ENCODE assay signal across 24 cellular contexts in the genomic region with DNA sequence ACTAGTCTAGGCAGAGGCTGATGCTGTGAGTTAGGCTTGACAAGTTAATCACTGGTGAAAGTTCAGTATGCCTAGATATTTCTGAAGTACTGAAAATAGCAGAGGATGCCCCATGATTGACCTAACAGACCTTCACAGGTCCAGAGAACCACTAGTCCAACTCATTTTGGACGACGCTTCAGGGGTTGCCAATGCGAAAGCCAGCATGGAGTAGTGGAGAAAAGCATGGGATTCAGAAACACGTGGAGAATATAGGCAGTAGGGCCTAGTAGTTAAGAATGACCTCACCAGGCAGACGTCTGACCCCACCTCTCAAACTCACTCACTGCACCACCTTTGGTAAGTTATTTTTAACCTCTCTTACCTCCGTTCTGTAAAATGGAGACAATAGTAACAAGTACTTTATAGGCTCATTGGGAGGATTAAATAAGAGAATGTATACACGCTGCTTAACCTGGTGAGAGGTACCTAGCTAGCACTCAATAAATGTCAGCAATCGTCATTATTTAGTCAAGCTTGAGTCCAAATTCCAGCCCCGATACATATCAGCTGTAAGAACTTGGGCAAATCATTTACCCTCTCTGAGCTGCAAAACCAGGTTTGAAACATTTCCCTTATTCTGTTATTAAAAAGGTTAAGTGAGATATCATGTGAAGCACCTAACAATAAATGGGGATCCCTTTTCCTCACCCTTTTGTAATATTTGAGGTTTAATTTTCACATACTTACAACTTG. TPM values are rescaled to one million over a fixed set of nuclear protein-coding genes. Genes with fewer than 3 reads are reported as not detected.
DNase-seq lines count a peak whose midpoint lies in the region; ATAC-seq, FAIRE-seq and TF ChIP-seq lines count a peak whose summit lies in the region.
"Had no signal": no experiment of that assay in that cellular context is flagged by ENCODE, and none has a peak within 500 bp of the region (broad histone marks: within the 10 kb centered on the region; RNA-seq: fewer than 3 reads in every experiment).

No MANE protein-coding gene starts in this region.

- peak overlapping the region; percentile 2 for H3K9ac ChIP-seq in NT2/D1 (ENCODE audit: insufficient read length, low read depth)

- CTCF ChIA-PET in A549 (lab: Yijun Ruan, JAX): interaction anchor here (1.2 to 1.3 kb wide), 2 partner anchors 9 to 11 kb away, joined by 4 to 5 read pairs; no protein-coding TSS in a partner anchor

- peaks cover 67% of the 10 kb centered on the region for H3K4me1 Mint-ChIP-seq in nephron
- peaks cover 1% of the 10 kb centered on the region for H3K4me1 Mint-ChIP-seq in activated T-cell treated with anti-CD3 and anti-CD28 coated beads, Interleukin-2, amount 50 U/mL, for 4 hours (ENCODE audit: low read depth)

- no peak for FAIRE-seq in A549 (lab: Jason Lieb, UNC)
- FAIRE-seq: A204.1, endothelial cell of umbilical vein had no signal

- POLR2A ChIA-PET in A549 (lab: Yijun Ruan, JAX): no interaction called here

- H3K27ac ChIP-seq in A549 (no peak overlapping the region), left ventricle myocardium inferior (replicated peaks) (peak overlapping the region; percentile 75)
- H3K27ac ChIP-seq: psoas muscle had no signal

- TF ChIP-seq CTCF in A549 (IDR thresholded peaks at IDR 0.05) (no peak), left ventricle myocardium inferior (IDR thresholded peaks at IDR 0.05; ENCODE audit: borderline replicate concordance) (no peak), nephron (IDR thresholded peaks at IDR 0.05; ENCODE audit: unreplicated experiment in 3 of 3) (no peak)

- DNase-seq in A549 (ENCODE audit: low read depth in 1 of 2, low spot score in 1 of 2) (no peak), NT2/D1 (ENCODE audit: low read depth, low spot score) (no peak), left ventricle myocardium inferior (no peak)
- DNase-seq in activated T-cell treated with anti-CD3 and anti-CD28 coated beads, Interleukin-2, amount 50 U/mL, for 4 hours: no peak
- DNase-seq in activated CD4-positive, CD25-positive, alpha-beta regulatory T cell (lab: John Stamatoyannopoulos, UW): no peak
- no peak for DNase-seq in activated T-cell treated with anti-CD3 and anti-CD28 coated beads, Interleukin-2, amount 50 U/mL, for 1 hour
- DNase-seq: activated B cell treated with CpG ODN at 0.5 μM for 24 hours; foreskin melanocyte; HFFc6; MG63; naive thymus-derived CD8-positive, alpha-beta T cell; NCI-H187; NCI-H446 treated with DMSO at 0.1 percent for 48 hours; psoas muscle; stimulated activated CD4-positive, alpha-beta T cell treated with anti-CD3 and anti-CD28 coated beads, Interleukin-15, amount 100 ng/mL, for 24 hours; stimulated activated naive CD4-positive, alpha-beta T cell treated with Interleukin-2 at 50 U/mL for 16 hours had no signal

- no peaks in the 10 kb centered on the region for H3K9me3 ChIP-seq in A549
- no peaks in the 10 kb centered on the region for H3K9me3 ChIP-seq in NT2/D1 (ENCODE audit: insufficient read depth, low read length)
- H3K9me3 ChIP-seq in left ventricle myocardium inferior (replicated peaks): no peaks in the 10 kb centered on the region
- H3K9me3 ChIP-seq: MG63, psoas muscle had no signal

- H3K4me1 ChIP-seq in A549 (peaks cover 70% of the 10 kb centered on the region), NT2/D1 (ENCODE audit: insufficient read depth, insufficient read length) (peaks cover 6% of the 10 kb centered on the region), left ventricle myocardium inferior (peaks cover 100% of the 10 kb centered on the region)

- no peaks in the 10 kb centered on the region for H3K9me3 Mint-ChIP-seq in nephron
- no peaks in the 10 kb centered on the region for H3K9me3 Mint-ChIP-seq in activated T-cell treated with anti-CD3 and anti-CD28 coated beads, Interleukin-2, amount 50 U/mL, for 4 hours
- H3K9me3 Mint-ChIP-seq: activated B cell treated with CpG ODN at 0.5 μM for 24 hours; activated T-helper 2 cell treated with anti-CD3 and anti-CD28 coated beads, Interferon-gamma antibody, Interleukin-2, Interleukin-4, amounts not matched to agents 10 μg/mL and 5 μg/mL and 100 μg/mL, durations not matched to agents 14 hours and 24 hours and 36 hours; HFFc6; naive thymus-derived CD8-positive, alpha-beta T cell; T-helper 1 cell treated with Interleukin-12 subunit alpha and Interleukin-12 subunit beta and Interleukin-4 antibody, amounts not matched to agents 30 μg/mL and 1 μg/mL, for 36 hours had no signal

- no peak overlapping the region for H3K4me3 Mint-ChIP-seq in nephron
- no peak overlapping the region for H3K4me3 Mint-ChIP-seq in activated T-cell treated with anti-CD3 and anti-CD28 coated beads, Interleukin-2, amount 50 U/mL, for 4 hours
- H3K4me3 Mint-ChIP-seq: activated B cell treated with CpG ODN at 0.5 μM for 24 hours; HFFc6; naive thymus-derived CD8-positive, alpha-beta T cell; T-helper 1 cell treated with Interleukin-12 subunit alpha and Interleukin-12 subunit beta and Interleukin-4 antibody, amounts not matched to agents 30 μg/mL and 1 μg/mL, for 36 hours had no signal

- no peaks in the 10 kb centered on the region for H3K27me3 Mint-ChIP-seq in nephron (ENCODE audit: low read depth)
- no peaks in the 10 kb centered on the region for H3K27me3 Mint-ChIP-seq in activated T-cell treated with anti-CD3 and anti-CD28 coated beads, Interleukin-2, amount 50 U/mL, for 4 hours (ENCODE audit: low read depth)
- H3K27me3 Mint-ChIP-seq: activated B cell treated with CpG ODN at 0.5 μM for 24 hours had no signal

- ATAC-seq in A549 (peak in 1 of 2 experiments; percentile 36; a peak in 3 of 6 replicates), GM18873 (IDR thresholded peaks at IDR 0.05; ENCODE audit: low FRiP score, unreplicated experiment) (no peak)
- ATAC-seq in activated T-cell treated with anti-CD3 and anti-CD28 coated beads, Interleukin-2, amount 50 U/mL, for 4 hours: no peak
- ATAC-seq: naive thymus-derived CD8-positive, alpha-beta T cell; psoas muscle had no signal

- WGBS in A549 (ENCODE audit: missing lambda C conversion rate): 62% methylated on average over 9 of the region's 9 CpGs

- no peaks in the 10 kb centered on the region for H3K27me3 ChIP-seq in NT2/D1 (ENCODE audit: insufficient read depth, insufficient read length)
- no peaks in the 10 kb centered on the region for H3K27me3 ChIP-seq in left ventricle myocardium inferior (ENCODE audit: low read depth)
- H3K27me3 ChIP-seq: MG63 had no signal

- peak overlapping the region; percentile 17 to 82 (median 61) for H3K27ac Mint-ChIP-seq in nephron
- H3K27ac Mint-ChIP-seq: activated B cell treated with CpG ODN at 0.5 μM for 24 hours; activated T-helper 2 cell treated with anti-CD3 and anti-CD28 coated beads, Interferon-gamma antibody, Interleukin-2, Interleukin-4, amounts not matched to agents 10 μg/mL and 5 μg/mL and 100 μg/mL, durations not matched to agents 14 hours and 24 hours and 36 hours; HFFc6; naive thymus-derived CD8-positive, alpha-beta T cell; T-helper 1 cell treated with Interleukin-12 subunit alpha and Interleukin-12 subunit beta and Interleukin-4 antibody, amounts not matched to agents 30 μg/mL and 1 μg/mL, for 36 hours had no signal

- peak overlapping the region; percentile 39 for H3K4me2 ChIP-seq in A549

- TF ChIP-seq RAD21 in A549 (conservative IDR thresholded peaks at IDR 0.05 in 1 of 2, IDR thresholded peaks at IDR 0.05 in 1 of 2): no peak

- no peak for TF ChIP-seq POLR2A in A549 (IDR thresholded peaks at IDR 0.05; ENCODE audit: low read length)

- H3K36me3 Mint-ChIP-seq in nephron (ENCODE audit: low read depth): peaks cover 8% of the 10 kb centered on the region
- no peaks in the 10 kb centered on the region for H3K36me3 Mint-ChIP-seq in activated T-cell treated with anti-CD3 and anti-CD28 coated beads, Interleukin-2, amount 50 U/mL, for 4 hours (ENCODE audit: insufficient read depth)
- H3K36me3 Mint-ChIP-seq: naive thymus-derived CD8-positive, alpha-beta T cell had no signal

- no peak for TF ChIP-seq EP300 in A549 (IDR thresholded peaks at IDR 0.05)

- intact Hi-C loops in left ventricle myocardium inferior (cut with micrococcal nuclease): no loop called here

- H3K36me3 ChIP-seq in NT2/D1 (ENCODE audit: insufficient read depth, insufficient read length, low read length) (no peaks in the 10 kb centered on the region), left ventricle myocardium inferior (no peaks in the 10 kb centered on the region)

- no peak overlapping the region for H3K4me3 ChIP-seq in A549
- no peak overlapping the region for H3K4me3 ChIP-seq in NT2/D1 (ENCODE audit: insufficient read length, low read depth)
- peak overlapping the region; percentile 4 for H3K4me3 ChIP-seq in left ventricle myocardium inferior
- H3K4me3 ChIP-seq: lung, MG63, psoas muscle had no signal

TF ChIP-seq in A549, 52 proteins besides CTCF, POLR2A, EP300 and RAD21 (continues in another document):
- TF ChIP-seq POLR2AphosphoS2 (conservative IDR thresholded peaks at IDR 0.05; ENCODE audit: low read length): no peak
- no peak for TF ChIP-seq FOSL2 (IDR thresholded peaks at IDR 0.05)
- TF ChIP-seq FOSL2 (CRISPR knock-in tag; IDR thresholded peaks at IDR 0.05): no peak
- no peak for TF ChIP-seq ZFP36 (IDR thresholded peaks at IDR 0.05; ENCODE audit: borderline replicate concordance, partially characterized antibody)
- no peak for TF ChIP-seq CHD2 (IDR thresholded peaks at IDR 0.05; ENCODE audit: low read length, partially characterized antibody)
- TF ChIP-seq RNF2 (IDR thresholded peaks at IDR 0.05; ENCODE audit: borderline replicate concordance, low read depth): no peak
- TF ChIP-seq, protein P1, sequence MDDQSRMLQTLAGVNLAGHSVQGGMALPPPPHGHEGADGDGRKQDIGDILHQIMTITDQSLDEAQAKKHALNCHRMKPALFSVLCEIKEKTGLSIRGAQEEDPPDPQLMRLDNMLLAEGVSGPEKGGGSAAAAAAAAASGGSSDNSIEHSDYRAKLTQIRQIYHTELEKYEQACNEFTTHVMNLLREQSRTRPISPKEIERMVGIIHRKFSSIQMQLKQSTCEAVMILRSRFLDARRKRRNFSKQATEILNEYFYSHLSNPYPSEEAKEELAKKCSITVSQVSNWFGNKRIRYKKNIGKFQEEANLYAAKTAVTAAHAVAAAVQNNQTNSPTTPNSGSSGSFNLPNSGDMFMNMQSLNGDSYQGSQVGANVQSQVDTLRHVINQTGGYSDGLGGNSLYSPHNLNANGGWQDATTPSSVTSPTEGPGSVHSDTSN (IDR thresholded peaks at IDR 0.05): no peak

RNA-seq across cellular contexts. Expression of a gene that starts 13.2 kb away (rescaled TPM):
- polyA plus RNA-seq in A549 (2011; rRNA removed) (25.6 and 30.5 TPM in 2 replicates), A549 (2017; fragmentation: RNase III; extraction: RNeasy Plus Mini Kit Qiagen cat#74134 plus additional on column Dnase treatment) (18.4 to 26.8 TPM (median 23.6 TPM) in 3 replicates)
- 12.8 and 17.2 TPM in 2 replicates for polyA plus RNA-seq in A549 (2012; cell fraction: cytosol; rRNA removed)
- 20.9 and 21.7 TPM in 2 replicates for polyA plus RNA-seq in A549 (2012; cell fraction: nucleus; rRNA removed)
- 30.5 and 31.5 TPM in 2 replicates for polyA minus RNA-seq in A549 (2011; rRNA and poly(A)+ RNA removed)
- total RNA-seq in left ventricle myocardium inferior: 101 TPM
- total RNA-seq in activated T-cell treated with anti-CD3 and anti-CD28 coated beads, Interleukin-2, amount 50 U/mL, for 4 hours: under 1 TPM; 0.20 to 0.49 (median 0.24) TPM
- total RNA-seq: activated CD8-positive, alpha-beta memory T cell treated with anti-CD3 and anti-CD28 coated beads for 36 hours; activated T-helper 2 cell treated with anti-CD3 and anti-CD28 coated beads, Interferon-gamma antibody, Interleukin-2, Interleukin-4, amounts not matched to agents 10 μg/mL and 5 μg/mL and 100 μg/mL, durations not matched to agents 14 hours and 24 hours and 36 hours; naive thymus-derived CD8-positive, alpha-beta T cell had no signal
- polyA plus RNA-seq: naive thymus-derived CD8-positive, alpha-beta T cell had no signal

Comparison
In these comparisons a context has a peak if more than half of its experiments do, and no peak if none do; other contexts are left out.
1. RNA of a gene that starts 13.2 kb away (total RNA-seq): 101 TPM in left ventricle myocardium inferior (single experiment); 0.20 to 0.49 TPM in activated T-cell treated with anti-CD3 and anti-CD28 coated beads, Interleukin-2, amount 50 U/mL, for 4 hours; every median in the first group is over 10 times any median in the second.